Comparison of ENCODE assay signal across 1 cellular context in the genomic region with DNA sequence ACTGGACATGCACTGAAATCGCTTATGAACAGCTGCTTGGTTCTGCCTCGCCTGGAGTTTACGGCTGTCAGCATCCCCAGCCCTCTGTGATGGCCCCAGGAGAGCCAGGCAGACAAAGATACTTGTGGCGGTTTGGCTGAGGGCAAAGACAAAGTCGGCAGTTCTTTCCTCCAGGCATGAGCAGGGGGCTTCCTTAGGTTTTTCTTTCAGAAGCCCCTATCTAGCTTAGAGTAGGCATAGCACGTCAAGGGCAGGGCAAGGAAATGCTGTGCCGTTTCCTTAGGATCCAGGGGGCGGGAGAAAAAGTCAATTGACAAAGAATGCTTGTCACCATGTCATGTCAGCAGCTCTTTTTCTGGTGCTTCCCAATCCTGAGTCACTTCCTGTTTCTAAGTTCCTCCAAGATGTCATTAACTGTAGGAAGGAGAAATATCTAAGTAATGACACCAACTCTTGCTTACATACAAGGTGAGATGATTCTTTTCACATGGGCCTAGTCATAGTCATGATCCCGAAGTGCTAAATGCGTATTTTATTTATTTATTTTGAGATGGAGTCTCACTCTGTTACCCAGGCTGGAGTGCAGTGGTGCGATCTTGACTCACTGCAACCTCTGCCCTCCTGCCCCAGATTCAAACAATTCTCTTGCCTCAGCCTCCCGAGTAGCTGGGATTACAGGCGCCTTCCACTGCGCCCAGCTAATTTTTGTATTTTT.
TF ChIP-seq lines count a peak whose summit lies in the region.

No MANE protein-coding gene starts in this region.

TF ChIP-seq in SK-N-SH treated with all-trans-retinoic acid at 6 μM for 48 hours, 23 proteins besides CTCF, POLR2A, EP300 and RAD21 (continued from another document):
- no peak for TF ChIP-seq CSRNP3 (CRISPR knock-in tag; IDR thresholded peaks at IDR 0.05)
- no peak for TF ChIP-seq TOX (CRISPR knock-in tag; IDR thresholded peaks at IDR 0.05; ENCODE audit: borderline replicate concordance)
- no peak for TF ChIP-seq ZNF565 (CRISPR knock-in tag; conservative IDR thresholded peaks at IDR 0.05; ENCODE audit: low read depth)
- no peak for TF ChIP-seq RARB (CRISPR knock-in tag; IDR thresholded peaks at IDR 0.05)
- TF ChIP-seq ZNF8 (CRISPR knock-in tag; IDR thresholded peaks at IDR 0.05), result no peak
